ENCODE assay signal across 19 cellular contexts in the genomic region with DNA sequence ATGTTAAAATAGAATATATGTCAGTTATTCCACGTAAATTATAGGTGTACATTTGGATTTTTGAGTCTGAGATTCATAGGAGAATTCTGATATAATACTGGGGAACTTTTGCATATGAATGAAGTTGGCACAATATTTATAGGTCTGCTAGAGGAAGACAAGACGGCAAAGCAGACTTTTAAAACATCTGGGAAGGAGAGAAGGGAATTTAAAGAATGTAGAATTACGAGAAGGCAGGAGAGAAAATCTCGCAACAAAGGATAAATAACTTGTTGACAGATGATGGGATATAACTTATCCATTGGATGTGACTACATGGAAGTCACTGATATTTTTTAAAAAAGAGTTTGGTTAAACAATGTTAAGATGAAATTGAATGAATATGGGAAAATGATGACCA.
A peak's percentile ranks its signal among the peaks of the same experiment; 100 is the strongest.
DNase-seq lines count a peak whose midpoint lies in the region; ATAC-seq and TF ChIP-seq lines count a peak whose summit lies in the region.
"Had no signal": no experiment of that assay in that cellular context is flagged by ENCODE, and none has a peak within 500 bp of the region (broad histone marks: within the 10 kb centered on the region; RNA-seq: fewer than 3 reads in every experiment).

No MANE protein-coding gene starts in this region.

- H3K4me1 Mint-ChIP-seq in WTC11 = peaks cover 14% of the 10 kb centered on the region
- H3K4me1 Mint-ChIP-seq: CD14-positive monocyte; CD4-positive, alpha-beta memory T cell; CD4-positive, CD25-positive, alpha-beta regulatory T cell; CD8-positive, alpha-beta memory T cell had no signal

- H4K5ac ChIP-seq in mesendoderm (ENCODE audit: low read length) = no peak overlapping the region

- no peak overlapping the region for H3K4me2 ChIP-seq in mesendoderm (ENCODE audit: low read length)
- H3K4me2 ChIP-seq: BLaER1 had no signal

- H3K27ac ChIP-seq in mesendoderm (ENCODE audit: low read depth, low read length) = no peak overlapping the region
- H3K27ac ChIP-seq: BLaER1 had no signal

- no peak overlapping the region for H3K4ac ChIP-seq in mesendoderm (ENCODE audit: low read depth, low read length)

- no peaks in the 10 kb centered on the region for H3K79me1 ChIP-seq in mesendoderm (ENCODE audit: low read length)

- TF ChIP-seq CTCF in WTC11 (IDR thresholded peaks at IDR 0.05) = no peak

- H2AK5ac ChIP-seq in mesendoderm (ENCODE audit: low read length) = no peak overlapping the region

- no peak overlapping the region for H3K4me3 ChIP-seq in mesendoderm (ENCODE audit: low read length)
- H3K4me3 ChIP-seq: BLaER1 had no signal

- no peaks in the 10 kb centered on the region for H3K4me1 ChIP-seq in mesendoderm (ENCODE audit: control insufficient read depth, low read depth, low read length)
- H3K4me1 ChIP-seq: BE2C, BLaER1 had no signal

- no peak overlapping the region for H2BK5ac ChIP-seq in mesendoderm (ENCODE audit: low read length)

- H3K36me3 Mint-ChIP-seq in WTC11 = no peaks in the 10 kb centered on the region
- H3K36me3 Mint-ChIP-seq: CD14-positive monocyte; CD4-positive, alpha-beta memory T cell; CD4-positive, CD25-positive, alpha-beta regulatory T cell had no signal

- H3K56ac ChIP-seq in mesendoderm (ENCODE audit: low read length) = no peak overlapping the region

- no peak for DNase-seq in WTC11 (ENCODE audit: low spot score)
- peak; percentile 10 for DNase-seq in mesendoderm
- no peak for DNase-seq in NCI-H2081 (lab: John Stamatoyannopoulos, UW)
- no peak for DNase-seq in DMS53 (lab: John Stamatoyannopoulos, UW)
- DNase-seq: 8988T; ACHN; BE2C; C1 segment of cervical spinal cord; CD4-positive, alpha-beta memory T cell; CD4-positive, CD25-positive, alpha-beta regulatory T cell; CD8-positive, alpha-beta memory T cell; COR-L47; DMS 273 treated with DMSO at 0.1 percent for 48 hours; DMS153; DMS79 treated with DMSO at 0.1 percent for 48 hours; GF-D8 had no signal

- H3K9me3 Mint-ChIP-seq in WTC11 = no peaks in the 10 kb centered on the region

- no peak overlapping the region for H2BK120ac ChIP-seq in mesendoderm (ENCODE audit: low read depth, low read length)

- no peaks in the 10 kb centered on the region for H3K27me3 ChIP-seq in mesendoderm (ENCODE audit: insufficient read depth, low read length, poor library complexity)
- H3K27me3 ChIP-seq: BE2C, BLaER1 had no signal

- H3K27me3 Mint-ChIP-seq in WTC11 (ENCODE audit: low read depth) = no peaks in the 10 kb centered on the region
- H3K27me3 Mint-ChIP-seq: CD4-positive, alpha-beta memory T cell; CD4-positive, CD25-positive, alpha-beta regulatory T cell; CD8-positive, alpha-beta memory T cell had no signal

- H4K8ac ChIP-seq in mesendoderm (ENCODE audit: low read depth, low read length) = no peak overlapping the region

- ATAC-seq in WTC11 (no peak), HG02973 (IDR thresholded peaks at IDR 0.05; ENCODE audit: unreplicated experiment) (no peak)

- H3K36me3 ChIP-seq in mesendoderm (ENCODE audit: control insufficient read depth, insufficient read depth, low read length) = no peaks in the 10 kb centered on the region
- H3K36me3 ChIP-seq: BE2C, BLaER1 had no signal

- no CpG with 5 or more reads among the region's 4 CpGs for WGBS in mesendoderm (ENCODE audit: extremely low coverage, insufficient coverage, low lambda C conversion rate)

- no peak overlapping the region for H3K4me3 Mint-ChIP-seq in WTC11
- H3K4me3 Mint-ChIP-seq: CD14-positive monocyte; CD4-positive, CD25-positive, alpha-beta regulatory T cell; CD8-positive, alpha-beta memory T cell had no signal

- no peak overlapping the region for H3K9ac ChIP-seq in mesendoderm (ENCODE audit: low read length)
- H3K9ac ChIP-seq: BLaER1 had no signal

- H3K27ac Mint-ChIP-seq in WTC11 = peak overlapping the region; percentile 18; the same call in 1 of the 2 replicates
- H3K27ac Mint-ChIP-seq: CD14-positive monocyte; CD4-positive, alpha-beta memory T cell; CD4-positive, CD25-positive, alpha-beta regulatory T cell had no signal

- no peaks in the 10 kb centered on the region for H3K79me2 ChIP-seq in mesendoderm (ENCODE audit: control insufficient read depth, insufficient read depth, low read length)

- POLR2A ChIA-PET in WTC11 (lab: Charles Lee) = no interaction called here

- H3K23ac ChIP-seq in mesendoderm (ENCODE audit: low read length) = no peak overlapping the region

- CTCF ChIA-PET in WTC11 (lab: Charles Lee) = no interaction called here

- no peak overlapping the region for H3K18ac ChIP-seq in mesendoderm (ENCODE audit: low read length)

- no peak overlapping the region for H2BK15ac ChIP-seq in mesendoderm (replicated peaks; ENCODE audit: low read depth)

TF ChIP-seq in WTC11, 78 proteins besides CTCF, POLR2A, EP300 and RAD21:
- TF ChIP-seq NR1H2 (CRISPR knock-in tag; IDR thresholded peaks at IDR 0.05) (no peak), NFATC4 (CRISPR knock-in tag; IDR thresholded peaks at IDR 0.05) (no peak), ESRRA (CRISPR knock-in tag; IDR thresholded peaks at IDR 0.05; ENCODE audit: borderline replicate concordance) (no peak), ZNF219 (CRISPR knock-in tag; IDR thresholded peaks at IDR 0.05; ENCODE audit: borderline replicate concordance) (no peak), SP1 (CRISPR knock-in tag; conservative IDR thresholded peaks at IDR 0.05) (no peak), NFE2L1 (CRISPR knock-in tag; IDR thresholded peaks at IDR 0.05) (no peak), KAT7 (CRISPR knock-in tag; IDR thresholded peaks at IDR 0.05; ENCODE audit: borderline replicate concordance) (no peak)
- TF ChIP-seq, protein P1, sequence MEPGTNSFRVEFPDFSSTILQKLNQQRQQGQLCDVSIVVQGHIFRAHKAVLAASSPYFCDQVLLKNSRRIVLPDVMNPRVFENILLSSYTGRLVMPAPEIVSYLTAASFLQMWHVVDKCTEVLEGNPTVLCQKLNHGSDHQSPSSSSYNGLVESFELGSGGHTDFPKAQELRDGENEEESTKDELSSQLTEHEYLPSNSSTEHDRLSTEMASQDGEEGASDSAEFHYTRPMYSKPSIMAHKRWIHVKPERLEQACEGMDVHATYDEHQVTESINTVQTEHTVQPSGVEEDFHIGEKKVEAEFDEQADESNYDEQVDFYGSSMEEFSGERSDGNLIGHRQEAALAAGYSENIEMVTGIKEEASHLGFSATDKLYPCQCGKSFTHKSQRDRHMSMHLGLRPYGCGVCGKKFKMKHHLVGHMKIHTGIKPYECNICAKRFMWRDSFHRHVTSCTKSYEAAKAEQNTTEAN (CRISPR knock-in tag; IDR thresholded peaks at IDR 0.05) = no peak
- TF ChIP-seq, protein P2, sequence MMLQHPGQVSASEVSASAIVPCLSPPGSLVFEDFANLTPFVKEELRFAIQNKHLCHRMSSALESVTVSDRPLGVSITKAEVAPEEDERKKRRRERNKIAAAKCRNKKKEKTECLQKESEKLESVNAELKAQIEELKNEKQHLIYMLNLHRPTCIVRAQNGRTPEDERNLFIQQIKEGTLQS (CRISPR knock-in tag; conservative IDR thresholded peaks at IDR 0.05) = no peak
